21 cellular contexts compared by ENCODE assay signal in the genomic region with DNA sequence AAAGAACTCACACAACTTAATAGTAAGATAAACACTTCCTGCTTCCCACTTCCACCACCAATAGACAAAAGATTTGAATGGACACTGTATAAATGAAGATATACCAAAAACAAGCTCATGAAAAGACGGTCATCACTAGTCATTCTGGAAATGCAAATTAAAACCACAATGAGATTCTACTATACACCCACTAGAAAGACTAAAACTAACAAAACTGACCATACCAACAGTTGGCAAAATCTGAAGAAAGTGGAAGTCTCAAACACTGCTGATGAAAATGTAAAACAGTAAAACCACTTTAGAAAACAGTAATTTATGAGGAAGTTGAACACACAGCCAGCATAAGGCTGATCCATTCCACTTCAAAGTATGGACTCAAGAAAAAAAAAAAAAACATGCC. TPM values are rescaled to one million over a fixed set of nuclear protein-coding genes. Genes with fewer than 3 reads are reported as not detected.
A peak's percentile ranks its signal among the peaks of the same experiment; 100 is the strongest.
DNase-seq lines count a peak whose midpoint lies in the region; ATAC-seq, FAIRE-seq and TF ChIP-seq lines count a peak whose summit lies in the region.
"Had no signal": no experiment of that assay in that cellular context is flagged by ENCODE, and none has a peak within 500 bp of the region (broad histone marks: within the 10 kb centered on the region; RNA-seq: fewer than 3 reads in every experiment).

No MANE protein-coding gene starts in this region.

- ATAC-seq in GM18505 (IDR thresholded peaks at IDR 0.05; ENCODE audit: unreplicated experiment) (peak; percentile 62), GM19452 (IDR thresholded peaks at IDR 0.05; ENCODE audit: unreplicated experiment) (peak; percentile 72), HG02759 (IDR thresholded peaks at IDR 0.05; ENCODE audit: unreplicated experiment) (peak; percentile 79), HG03354 (IDR thresholded peaks at IDR 0.05; ENCODE audit: poor library complexity, severe bottlenecking, unreplicated experiment) (peak; percentile 77)
- ATAC-seq: left ventricle myocardium superior; stimulated activated effector memory CD8-positive, alpha-beta T cell treated with anti-CD3 and anti-CD28 coated beads, Interleukin-12 subunit alpha, Interleukin-12 subunit beta, amount 100 ng/mL, for 72 hours had no signal

- no peak for DNase-seq in SKM-1 treated with dmso at 0.1 percent for 144 hours (lab: John Stamatoyannopoulos, UW; ENCODE audit: unreplicated experiment)
- DNase-seq in NCI-H1105 (lab: John Stamatoyannopoulos, UW): no peak
- no peak for DNase-seq in D721Med (ENCODE audit: insufficient read length, low spot score)
- no peak for DNase-seq in mesenteric fat pad (ENCODE audit: low spot score)
- DNase-seq: ACHN; activated CD4-positive, alpha-beta T cell treated with anti-CD3 and anti-CD28 coated beads for 48 hours; anterior cingulate cortex; Karpas-422; left ventricle myocardium superior; NCI-H1694; NCI-H510A; transverse colon had no signal

- no peak for FAIRE-seq in D721Med (lab: Jason Lieb, UNC)
- FAIRE-seq: frontal cortex, G401.6, H54 had no signal

- TF ChIP-seq POLR2A in GM18505 (IDR thresholded peaks at IDR 0.05; ENCODE audit: borderline replicate concordance, extremely low read depth, insufficient read depth, insufficient read length): no peak

- TF ChIP-seq CTCF in D721Med (IDR thresholded peaks at IDR 0.05; ENCODE audit: insufficient read depth, missing control alignments): no peak

RNA-seq across cellular contexts. Expression of a gene that starts 35.6 kb away (rescaled TPM):
- total RNA-seq in mesenteric fat pad: 6.9 TPM
- total RNA-seq: frontal cortex, OCI-LY7 had no signal
